Comparison of ENCODE assay signal across 36 cellular contexts in genomic region chr18:7288544-7288943, GRCh38. TPM values are rescaled to one million over a fixed set of nuclear protein-coding genes. Genes with fewer than 3 reads are reported as not detected.
"Had no signal": no experiment of that assay in that cellular context is flagged by ENCODE, and none has a peak within 500 bp of the region (broad histone marks: within the 10 kb centered on the region; RNA-seq: fewer than 3 reads in every experiment).

No MANE protein-coding gene starts in this region.

- H2AFZ ChIP-seq: PC-9 had no signal

- H3K4me2 ChIP-seq: PC-9 had no signal

- H3K27me3 ChIP-seq: MG63, SJCRH30 had no signal

- FAIRE-seq: RCC 7860 had no signal

- H3K4me1 ChIP-seq: SJCRH30 had no signal

- H3K36me3 ChIP-seq: MG63, SJCRH30 had no signal

- H3K4me3 ChIP-seq: MG63, PC-9, SJCRH30, SK-N-MC had no signal

- H3K9me3 ChIP-seq: MG63, SJCRH30 had no signal

- DNase-seq: Kasumi-1, KG1, MG63, NCI-H1048, NCI-H1092 treated with DMSO at 0.1 percent for 48 hours, NCI-H1105 treated with DMSO at 0.1 percent for 48 hours, NCI-H1417, NCI-H1436, NCI-H146, NCI-H1694, NCI-H187, NCI-H1930, NCI-H2029 treated with DMSO at 0.1 percent for 48 hours, NCI-H2081 treated with DMSO at 0.1 percent for 48 hours, NCI-H2107, NCI-H2171, NCI-H2227 treated with DMSO at 0.1 percent for 48 hours, NCI-H345, NCI-H446, NCI-H510A treated with DMSO at 0.1 percent for 48 hours, NCI-H524 treated with DMSO at 0.1 percent for 48 hours, NCI-H526 treated with DMSO at 0.1 percent for 48 hours, NCI-H774, PC-9, SHP77, SIG-M5, SJCRH30 had no signal

- H3K27ac ChIP-seq: PC-9, RWPE1, SJCRH30, SK-N-MC had no signal

RNA-seq across cellular contexts. Expression of gene LRRC30, which starts 57.7 kb away (rescaled TPM):
- total RNA-seq: M059J, NCI-H460, OCI-LY7, PC-9, Right ventricle myocardium inferior, RPMI7951, SJCRH30, SK-MEL-5 had no signal
